20 cellular contexts compared by ENCODE assay signal in the genomic region with DNA sequence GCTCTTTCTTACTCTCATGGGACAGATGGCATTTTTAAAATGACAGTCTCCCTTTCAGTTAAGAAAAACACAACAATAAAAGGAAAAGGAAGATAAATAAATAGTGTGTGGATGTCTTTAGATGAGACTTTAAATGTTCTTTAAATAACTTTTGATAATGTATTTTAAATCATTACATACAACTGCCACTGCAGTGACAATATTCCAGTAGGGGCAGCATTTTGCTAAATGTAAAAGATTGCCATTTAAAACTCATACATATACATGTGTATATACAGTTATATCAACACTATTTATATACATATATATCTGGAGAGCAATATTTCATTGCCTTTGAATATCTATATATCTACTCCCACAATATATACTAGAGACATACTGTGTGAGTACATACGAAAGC.
DNase-seq lines count a peak whose midpoint lies in the region; ATAC-seq, FAIRE-seq and TF ChIP-seq lines count a peak whose summit lies in the region.
"Had no signal": no experiment of that assay in that cellular context is flagged by ENCODE, and none has a peak within 500 bp of the region (broad histone marks: within the 10 kb centered on the region; RNA-seq: fewer than 3 reads in every experiment).

No MANE protein-coding gene starts in this region.

- no peak overlapping the region for H3K27ac ChIP-seq in GM23338 (ENCODE audit: low read depth)
- H3K27ac ChIP-seq: esophagus squamous epithelium, PC-9 had no signal

- no peaks in the 10 kb centered on the region for H3K9me2 ChIP-seq in GM23338 (ENCODE audit: insufficient read depth)

- H3K36me3 ChIP-seq in GM23338 (ENCODE audit: insufficient read depth): no peaks in the 10 kb centered on the region

- DNase-seq in activated T-cell treated with anti-CD3 and anti-CD28 coated beads, Interleukin-2, amount 50 U/mL, for 72 hours: no peak
- no peak for DNase-seq in activated T-cell treated with anti-CD3 and anti-CD28 coated beads, Interleukin-2, amount 50 U/mL, for 1 hour
- peak; percentile 9 for DNase-seq in OCI-M1 (lab: John Stamatoyannopoulos, UW)
- no peak for DNase-seq in fibroblast of pulmonary artery (ENCODE audit: low read depth)
- DNase-seq in GM12892 (ENCODE audit: insufficient read length): no peak
- DNase-seq in GM23338 (ENCODE audit: low spot score): no peak
- no peak for DNase-seq in NCI-H510A (lab: John Stamatoyannopoulos, UW)
- DNase-seq: central memory CD4-positive, alpha-beta T cell; effector CD4-positive, alpha-beta T cell; esophagus squamous epithelium; NCI-H187 treated with DMSO at 0.1 percent for 48 hours; NCI-H524 treated with DMSO at 0.1 percent for 48 hours; PC-9; stimulated activated CD4-positive, alpha-beta T cell treated with anti-CD3 and anti-CD28 coated beads, Interleukin-12 subunit alpha, Interleukin-12 subunit beta, amount 100 ng/mL, for 4 hours; substantia nigra had no signal

- H3K4me1 ChIP-seq in GM23338 (ENCODE audit: insufficient read depth): no peaks in the 10 kb centered on the region
- H3K4me1 ChIP-seq: esophagus squamous epithelium had no signal

- no peaks in the 10 kb centered on the region for H3K27me3 Mint-ChIP-seq in activated T-cell treated with anti-CD3 and anti-CD28 coated beads, Interleukin-2, amount 50 U/mL, for 72 hours (ENCODE audit: low read depth)
- H3K27me3 Mint-ChIP-seq in GM23338 (ENCODE audit: insufficient read depth, low read depth, poor library complexity): peaks cover 2% of the 10 kb centered on the region
- H3K27me3 Mint-ChIP-seq: natural killer cell treated with Interleukin-12 subunit alpha and Interleukin-12 subunit beta and Interleukin-15 and Interleukin-18, amount 100 ng/mL, for 72 hours had no signal

- H3F3A ChIP-seq in GM23338 (replicated peaks; ENCODE audit: low read depth): no peaks in the 10 kb centered on the region; the same call in 1 of the 2 replicates

- H4K20me1 ChIP-seq in GM23338 (replicated peaks; ENCODE audit: insufficient read depth): peaks cover 3% of the 10 kb centered on the region; the same call in 1 of the 2 replicates

- H3K4me3 Mint-ChIP-seq in activated T-cell treated with anti-CD3 and anti-CD28 coated beads, Interleukin-2, amount 50 U/mL, for 72 hours: no peak overlapping the region
- no peak overlapping the region for H3K4me3 Mint-ChIP-seq in GM23338
- H3K4me3 Mint-ChIP-seq: natural killer cell treated with Interleukin-12 subunit alpha and Interleukin-12 subunit beta and Interleukin-15 and Interleukin-18, amount 100 ng/mL, for 72 hours had no signal

- H3K27me3 ChIP-seq in GM23338 (ENCODE audit: insufficient read depth): no peaks in the 10 kb centered on the region
- H3K27me3 ChIP-seq: esophagus squamous epithelium had no signal

- H3K4me3 ChIP-seq in fibroblast of pulmonary artery (replicated peaks; ENCODE audit: low read depth, low read length): no peak overlapping the region
- no peak overlapping the region for H3K4me3 ChIP-seq in GM23338
- H3K4me3 ChIP-seq: esophagus squamous epithelium, PC-9 had no signal

- no peak for TF ChIP-seq POLR2A in GM12892 (IDR thresholded peaks at IDR 0.05; ENCODE audit: low read depth, low read length)

- FAIRE-seq in GM12892 (lab: Jason Lieb, UNC): no peak
- FAIRE-seq: GM18507, urothelium cell line had no signal

- peaks cover 5% of the 10 kb centered on the region for H3K4me1 Mint-ChIP-seq in activated T-cell treated with anti-CD3 and anti-CD28 coated beads, Interleukin-2, amount 50 U/mL, for 72 hours (ENCODE audit: low read depth)
- no peaks in the 10 kb centered on the region for H3K4me1 Mint-ChIP-seq in GM23338

- peak; percentile 21 for TF ChIP-seq CTCF in fibroblast of pulmonary artery (IDR thresholded peaks at IDR 0.05; ENCODE audit: low read length, missing control alignments)
- no peak for TF ChIP-seq CTCF in GM23338 (conservative IDR thresholded peaks at IDR 0.05; ENCODE audit: low read depth in 2 of 2)

- no peak for ATAC-seq in activated T-cell treated with anti-CD3 and anti-CD28 coated beads, Interleukin-2, amount 50 U/mL, for 72 hours (replicated peaks in 1 of 2)
- no peak for ATAC-seq in GM23338
- ATAC-seq in HG02610 (IDR thresholded peaks at IDR 0.05; ENCODE audit: unreplicated experiment): no peak
- ATAC-seq: activated CD4-positive, CD25-positive, alpha-beta regulatory T cell treated with anti-CD3 and anti-CD28 coated beads, Interleukin-2, amount 50 U/mL, for 24 hours; natural killer cell treated with Interleukin-12 subunit alpha and Interleukin-12 subunit beta and Interleukin-15 and Interleukin-18, amount 100 ng/mL, for 72 hours had no signal

- H3K9me3 Mint-ChIP-seq in activated T-cell treated with anti-CD3 and anti-CD28 coated beads, Interleukin-2, amount 50 U/mL, for 72 hours: no peaks in the 10 kb centered on the region
- H3K9me3 Mint-ChIP-seq in GM23338: no peaks in the 10 kb centered on the region
- H3K9me3 Mint-ChIP-seq: natural killer cell treated with Interleukin-12 subunit alpha and Interleukin-12 subunit beta and Interleukin-15 and Interleukin-18, amount 100 ng/mL, for 72 hours had no signal

- H3K27ac Mint-ChIP-seq in activated T-cell treated with anti-CD3 and anti-CD28 coated beads, Interleukin-2, amount 50 U/mL, for 72 hours: peak overlapping the region; percentile 93
- no peak overlapping the region for H3K27ac Mint-ChIP-seq in GM23338
- H3K27ac Mint-ChIP-seq: natural killer cell treated with Interleukin-12 subunit alpha and Interleukin-12 subunit beta and Interleukin-15 and Interleukin-18, amount 100 ng/mL, for 72 hours had no signal

- no peak overlapping the region for H3K4me2 ChIP-seq in GM23338
- H3K4me2 ChIP-seq: PC-9 had no signal

- no peak overlapping the region for H2AFZ ChIP-seq in GM23338
- H2AFZ ChIP-seq: PC-9 had no signal

- peaks cover 8 to 18% of the 10 kb centered on the region in 2 donors for H3K36me3 Mint-ChIP-seq in activated T-cell treated with anti-CD3 and anti-CD28 coated beads, Interleukin-2, amount 50 U/mL, for 72 hours (ENCODE audit: insufficient read depth in 2 of 2)
- H3K36me3 Mint-ChIP-seq in GM23338 (ENCODE audit: low read depth): peaks cover 27% of the 10 kb centered on the region; the same call in 2 of the 3 replicates

- H3K79me2 ChIP-seq in GM23338 (replicated peaks; ENCODE audit: insufficient read depth): no peaks in the 10 kb centered on the region

TF ChIP-seq in GM23338, 12 proteins besides CTCF, POLR2A, EP300 and RAD21 (continues in another document):
- TF ChIP-seq ZNF114 (CRISPR knock-in tag; IDR thresholded peaks at IDR 0.05) (no peak), CREB1 (CRISPR knock-in tag; IDR thresholded peaks at IDR 0.05; ENCODE audit: low read depth) (no peak), NANOG (IDR thresholded peaks at IDR 0.05; ENCODE audit: borderline replicate concordance) (no peak), ZNF331 (CRISPR knock-in tag; IDR thresholded peaks at IDR 0.05; ENCODE audit: low read depth) (no peak), POLR2AphosphoS5 (IDR thresholded peaks at IDR 0.05; ENCODE audit: low read depth) (no peak), EZH2 (IDR thresholded peaks at IDR 0.05; ENCODE audit: low read depth, unreplicated experiment) (no peak), STAT1 (IDR thresholded peaks at IDR 0.05; ENCODE audit: unreplicated experiment) (no peak), JUNB (IDR thresholded peaks at IDR 0.05; ENCODE audit: unreplicated experiment) (no peak), EZH2phosphoT487 (IDR thresholded peaks at IDR 0.05; ENCODE audit: unreplicated experiment) (no peak)
- TF ChIP-seq, protein P1, sequence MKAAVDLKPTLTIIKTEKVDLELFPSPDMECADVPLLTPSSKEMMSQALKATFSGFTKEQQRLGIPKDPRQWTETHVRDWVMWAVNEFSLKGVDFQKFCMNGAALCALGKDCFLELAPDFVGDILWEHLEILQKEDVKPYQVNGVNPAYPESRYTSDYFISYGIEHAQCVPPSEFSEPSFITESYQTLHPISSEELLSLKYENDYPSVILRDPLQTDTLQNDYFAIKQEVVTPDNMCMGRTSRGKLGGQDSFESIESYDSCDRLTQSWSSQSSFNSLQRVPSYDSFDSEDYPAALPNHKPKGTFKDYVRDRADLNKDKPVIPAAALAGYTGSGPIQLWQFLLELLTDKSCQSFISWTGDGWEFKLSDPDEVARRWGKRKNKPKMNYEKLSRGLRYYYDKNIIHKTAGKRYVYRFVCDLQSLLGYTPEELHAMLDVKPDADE (IDR thresholded peaks at IDR 0.05): no peak
